ENCODE assay signal across 10 cellular contexts in the genomic region with DNA sequence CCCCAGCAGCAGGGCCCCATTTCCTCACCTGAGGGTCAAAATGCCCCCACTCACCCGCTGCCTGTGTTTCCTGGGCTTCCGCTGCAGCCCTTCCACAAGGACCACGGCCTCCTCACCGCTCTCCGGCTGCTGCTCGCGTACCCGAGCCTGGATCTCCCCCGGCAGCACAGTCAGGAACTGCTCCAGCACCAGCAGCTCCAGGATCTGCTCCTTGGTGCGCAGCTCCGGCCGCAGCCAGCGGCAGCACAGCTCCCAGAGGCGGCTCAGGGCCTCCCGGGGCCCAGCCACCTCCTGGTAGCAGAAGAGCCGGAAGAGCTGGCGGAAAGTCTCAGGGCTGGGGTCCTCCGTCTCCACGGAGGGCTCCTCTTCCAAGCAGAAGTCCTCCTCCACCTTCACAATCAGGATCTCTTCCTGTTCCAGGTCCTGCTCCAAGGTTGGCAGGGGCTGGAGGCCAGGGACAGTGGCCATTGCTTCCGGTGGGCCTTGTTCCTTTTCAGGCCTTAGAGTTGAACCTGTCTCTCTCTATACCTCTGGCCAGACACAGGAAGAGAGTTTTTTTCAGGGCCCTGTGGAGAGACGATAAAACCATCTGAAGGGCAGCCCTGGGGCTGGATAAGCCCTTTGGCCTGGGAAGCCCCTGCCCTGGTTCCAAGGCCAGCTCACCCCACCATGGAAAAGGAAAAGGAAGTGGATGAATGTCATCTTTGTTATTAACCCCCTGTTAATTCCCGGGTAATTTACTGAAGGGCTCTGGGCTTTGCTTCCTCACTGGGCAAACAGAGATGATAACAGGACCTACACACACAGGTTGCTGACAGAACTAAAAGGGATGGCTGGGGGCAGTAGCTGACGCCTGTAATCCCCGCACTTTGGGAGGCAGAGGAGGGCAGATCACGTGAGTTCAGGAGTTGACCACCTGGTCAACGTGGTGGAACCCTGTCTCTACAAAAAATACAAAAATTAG. TPM values are rescaled to one million over a fixed set of nuclear protein-coding genes. Genes with fewer than 3 reads are reported as not detected.
DNase-seq lines count a peak whose midpoint lies in the region; ATAC-seq, FAIRE-seq and TF ChIP-seq lines count a peak whose summit lies in the region.
"Had no signal": no experiment of that assay in that cellular context is flagged by ENCODE, and none has a peak within 500 bp of the region (broad histone marks: within the 10 kb centered on the region; RNA-seq: fewer than 3 reads in every experiment).

No MANE protein-coding gene starts in this region.

- H3K9me3 ChIP-seq in CD8-positive, alpha-beta memory T cell (ENCODE audit: low read length) = no peaks in the 10 kb centered on the region
- H3K9me3 ChIP-seq in PC-3 (ENCODE audit: low read length) = no peaks in the 10 kb centered on the region
- no peaks in the 10 kb centered on the region for H3K9me3 ChIP-seq in endothelial cell of umbilical vein (replicated peaks; ENCODE audit: control insufficient read depth, insufficient read depth, low read length)
- H3K9me3 ChIP-seq in neutrophil = no peaks in the 10 kb centered on the region

- H3K36me3 ChIP-seq in CD8-positive, alpha-beta memory T cell (ENCODE audit: insufficient read depth, low read length) = peaks cover 10% of the 10 kb centered on the region
- H3K36me3 ChIP-seq in PC-3 (ENCODE audit: low read depth, low read length) (no peaks in the 10 kb centered on the region), endothelial cell of umbilical vein (ENCODE audit: control insufficient read depth in 2 of 2, extremely low read depth in 1 of 2, insufficient read depth in 2 of 2, low read length in 2 of 2) (peaks cover 5 to 26% of the 10 kb centered on the region in 2 experiments), neutrophil (peaks cover 21% of the 10 kb centered on the region)

- peak overlapping the region; percentile 83 to 98 (median 88) for H3K27ac Mint-ChIP-seq in CD8-positive, alpha-beta memory T cell

- intact Hi-C loops in PC-3 (cut with micrococcal nuclease) = no loop called here
- intact Hi-C loops in endothelial cell of umbilical vein (cut with micrococcal nuclease) = loop anchor here (2.0 kb wide), 1 partner anchor 191 kb away; no protein-coding TSS in a partner anchor

- ATAC-seq in PC-3 = no peak
- no peak for ATAC-seq in HG02763 (IDR thresholded peaks at IDR 0.05; ENCODE audit: unreplicated experiment)
- ATAC-seq in HG02678 (IDR thresholded peaks at IDR 0.05; ENCODE audit: unreplicated experiment) = no peak

- peak overlapping the region; percentile 81 to 99 (median 86) for H3K4me3 Mint-ChIP-seq in CD8-positive, alpha-beta memory T cell

- peaks cover 24% of the 10 kb centered on the region for H3K4me1 ChIP-seq in CD8-positive, alpha-beta memory T cell (ENCODE audit: insufficient read depth, low read length)
- H3K4me1 ChIP-seq in PC-3 (ENCODE audit: insufficient read depth, low read length) (peaks cover 15% of the 10 kb centered on the region), endothelial cell of umbilical vein (ENCODE audit: control insufficient read depth, extremely low read depth, insufficient read depth, low read length) (peaks cover 15% of the 10 kb centered on the region), neutrophil (ENCODE audit: control insufficient read depth in 1 of 2, insufficient read depth in 1 of 2, low read depth in 1 of 2, low read length in 1 of 2) (peaks cover 32 to 33% of the 10 kb centered on the region in 2 experiments)

- DNase-seq in CD8-positive, alpha-beta memory T cell = no peak
- DNase-seq in PC-3 (no peak), endothelial cell of umbilical vein (ENCODE audit: low read depth, low spot score) (no peak), NCI-H1694 treated with DMSO at 0.1 percent for 48 hours (lab: John Stamatoyannopoulos, UW) (no peak), DMS153 treated with DMSO at 0.1 percent for 48 hours (lab: John Stamatoyannopoulos, UW; ENCODE audit: unreplicated experiment) (no peak)
- DNase-seq: SHP77 treated with DMSO at 0.1 percent for 48 hours had no signal

- dilution Hi-C loops in endothelial cell of umbilical vein (cut with MboI; ENCODE audit: extremely low pct_ligation_motif_present, low sequenced_read_pairs) = no loop called here

- POLR2A ChIA-PET in CD8-positive, alpha-beta memory T cell (lab: Charles Lee) = interaction anchor here (4.1 kb wide), 1 partner anchor 31 kb away, joined by 27 read pairs; a partner anchor contains a TSS
- POLR2A ChIA-PET in PC-3 (lab: Charles Lee; ENCODE audit: unreplicated experiment) (no interaction called here), endothelial cell of umbilical vein (lab: Charles Lee) (interaction anchor here (1.0 kb wide), 1 partner anchor 31 kb away, joined by 4 read pairs; a partner anchor contains a TSS)

- H3K4me1 Mint-ChIP-seq in CD8-positive, alpha-beta memory T cell = peaks cover 23 to 39% (median 35%) of the 10 kb centered on the region in 3 donors

- H3K9ac ChIP-seq in PC-3 (ENCODE audit: low read length) = peak overlapping the region; percentile 98
- H3K9ac ChIP-seq in endothelial cell of umbilical vein (replicated peaks; ENCODE audit: extremely low read depth, insufficient read depth, low read length) = peak overlapping the region; percentile 77

- H3K9me1 ChIP-seq in endothelial cell of umbilical vein (replicated peaks; ENCODE audit: control insufficient read depth, extremely low read depth, insufficient read depth, low read length) = no peaks in the 10 kb centered on the region

- TSS peak; percentile 41 for BruUV-seq in PC-3 (replicated peaks; lab: Mats Ljungman, UMichigan)
- no TSS peak for BruUV-seq in endothelial cell of umbilical vein (replicated peaks; lab: Mats Ljungman, UMichigan)

- H3K27ac ChIP-seq in CD8-positive, alpha-beta memory T cell (ENCODE audit: low read depth, low read length) = peak overlapping the region; percentile 64
- H3K27ac ChIP-seq in PC-3 (ENCODE audit: low read length) (no peak overlapping the region), endothelial cell of umbilical vein (ENCODE audit: insufficient read depth, low read depth, low read length) (peak overlapping the region; percentile 30), neutrophil (no peak overlapping the region)

- H4K20me1 ChIP-seq in PC-3 (ENCODE audit: low read length) = no peaks in the 10 kb centered on the region
- no peaks in the 10 kb centered on the region for H4K20me1 ChIP-seq in endothelial cell of umbilical vein (replicated peaks; ENCODE audit: control insufficient read depth, extremely low read depth, insufficient read depth, low read length)

- peaks cover 0 to 1% of the 10 kb centered on the region in 2 donors for H3K27me3 Mint-ChIP-seq in CD8-positive, alpha-beta memory T cell

- H3K79me2 ChIP-seq in PC-3 (ENCODE audit: low read length) = peaks cover 20% of the 10 kb centered on the region
- H3K79me2 ChIP-seq in endothelial cell of umbilical vein (ENCODE audit: control insufficient read depth, insufficient read depth, low read length) = peaks cover 12% of the 10 kb centered on the region

- H2AFZ ChIP-seq in PC-3 (ENCODE audit: low read length) (0 out of 2 replicates have a peak overlapping the region, but pooled peaks have one; percentile 95), endothelial cell of umbilical vein (ENCODE audit: low read depth, low read length) (no peak overlapping the region)

- no peak for TF ChIP-seq CTCF in PC-3 (conservative IDR thresholded peaks at IDR 0.05; ENCODE audit: low read depth, low read length)
- no peak for TF ChIP-seq CTCF in endothelial cell of umbilical vein (IDR thresholded peaks at IDR 0.05; ENCODE audit: extremely low read depth in 1 of 2, insufficient read depth in 1 of 2, low read depth in 1 of 2, low read length in 2 of 2)
- TF ChIP-seq CTCF in neutrophil (IDR thresholded peaks at IDR 0.05) = no peak

- peak overlapping the region; percentile 95 for H3K4me3 ChIP-seq in CD8-positive, alpha-beta memory T cell (ENCODE audit: low read length)
- peak overlapping the region; percentile 95 for H3K4me3 ChIP-seq in PC-3 (ENCODE audit: low read length)
- peak overlapping the region; percentile 46 to 98 (median 55) for H3K4me3 ChIP-seq in endothelial cell of umbilical vein (replicated peaks in 1 of 3; ENCODE audit: insufficient read depth in 1 of 3, low read depth in 1 of 3, low read length in 3 of 3)
- peak overlapping the region; percentile 80 to 97 for H3K4me3 ChIP-seq in neutrophil (ENCODE audit: low read depth in 1 of 2, low read length in 1 of 2)

- no peak for FAIRE-seq in endothelial cell of umbilical vein (lab: Jason Lieb, UNC)

- CTCF ChIA-PET in CD8-positive, alpha-beta memory T cell (lab: Charles Lee) = interaction anchor here (1.1 to 2.3 kb wide), 2 partner anchors 31 kb away, joined by 4 to 8 read pairs; a partner anchor contains a TSS
- CTCF ChIA-PET in PC-3 (lab: Charles Lee) = no interaction called here
- CTCF ChIA-PET in endothelial cell of umbilical vein (lab: Charles Lee) = no interaction called here

- H3K9me2 ChIP-seq in PC-3 (replicated peaks; ENCODE audit: low read length) = no peaks in the 10 kb centered on the region

- no peaks in the 10 kb centered on the region for H3F3A ChIP-seq in PC-3 (ENCODE audit: low read length, unreplicated experiment)

- H3K4me2 ChIP-seq in PC-3 (ENCODE audit: low read length) = peak overlapping the region; percentile 94
- peak overlapping the region; percentile 85 for H3K4me2 ChIP-seq in endothelial cell of umbilical vein (ENCODE audit: insufficient read depth, low read length)

- no peak for TF ChIP-seq POLR2A in endothelial cell of umbilical vein (IDR thresholded peaks at IDR 0.05; ENCODE audit: low read depth, low read length)

- H3K36me3 Mint-ChIP-seq in CD8-positive, alpha-beta memory T cell = peaks cover 0 to 46% (median 2%) of the 10 kb centered on the region in 3 donors

- no peaks in the 10 kb centered on the region for H3K9me3 Mint-ChIP-seq in CD8-positive, alpha-beta memory T cell

- H3K27me3 ChIP-seq in CD8-positive, alpha-beta memory T cell (ENCODE audit: insufficient read depth, low read length, poor library complexity, severe bottlenecking) = no peaks in the 10 kb centered on the region
- no peaks in the 10 kb centered on the region for H3K27me3 ChIP-seq in PC-3 (ENCODE audit: low read length)
- no peaks in the 10 kb centered on the region for H3K27me3 ChIP-seq in endothelial cell of umbilical vein (ENCODE audit: control insufficient read depth in 2 of 2, insufficient read depth in 2 of 2, low read length in 2 of 2)
- H3K27me3 ChIP-seq in neutrophil = no peaks in the 10 kb centered on the region

RNA-seq across cellular contexts. Expression of a gene that starts 1.2 kb away (rescaled TPM):
- total RNA-seq in CD8-positive, alpha-beta memory T cell = 10 to 100 TPM; 12.7 to 13.7 TPM
- polyA plus RNA-seq in CD8-positive, alpha-beta memory T cell = 15.2 TPM
- 8.6 and 10.4 TPM in 2 replicates for total RNA-seq in PC-3 (2014; rRNA removed)
- total RNA-seq in endothelial cell of umbilical vein = 12.2 and 13.5 TPM in 2 replicates
- 8.6 and 12.8 TPM in 2 replicates for polyA plus RNA-seq in endothelial cell of umbilical vein
- polyA plus RNA-seq in endothelial cell of umbilical vein (2011; cell fraction: cytosol; rRNA removed) = 5.2 and 6.2 TPM in 2 replicates
- polyA plus RNA-seq in endothelial cell of umbilical vein (2011; cell fraction: nucleus; rRNA removed) = 13.1 and 14.2 TPM in 2 replicates
- 4.7 and 5.1 TPM in 2 replicates for polyA plus RNA-seq in endothelial cell of umbilical vein (2012)
- polyA minus RNA-seq in endothelial cell of umbilical vein = 6.4 and 10.3 TPM in 2 replicates
- polyA minus RNA-seq in endothelial cell of umbilical vein (2011; cell fraction: cytosol; rRNA and poly(A)+ RNA removed) = 6.5 TPM
- polyA minus RNA-seq in endothelial cell of umbilical vein (2011; cell fraction: nucleus; rRNA and poly(A)+ RNA removed) = 5.6 and 7.4 TPM in 2 replicates

RNA-seq across cellular contexts. Expression of a gene that starts 22.4 kb away (rescaled TPM):
- not detected for total RNA-seq in CD8-positive, alpha-beta memory T cell
- polyA plus RNA-seq in CD8-positive, alpha-beta memory T cell = not detected
- total RNA-seq in PC-3 (2014; rRNA removed) (not detected in 2 replicates), endothelial cell of umbilical vein (not detected in 2 replicates)
- not detected in 2 replicates for polyA plus RNA-seq in endothelial cell of umbilical vein
- not detected in 2 replicates for polyA plus RNA-seq in endothelial cell of umbilical vein (2011; cell fraction: cytosol; rRNA removed)
- polyA plus RNA-seq in endothelial cell of umbilical vein (2011; cell fraction: nucleus; rRNA removed) = 0.45 TPM in 1 of 2 replicates, not detected in the other
- not detected in 2 replicates for polyA plus RNA-seq in endothelial cell of umbilical vein (2012)
- not detected in 2 replicates for polyA minus RNA-seq in endothelial cell of umbilical vein
- polyA minus RNA-seq in endothelial cell of umbilical vein (2011; cell fraction: cytosol; rRNA and poly(A)+ RNA removed) = not detected
- polyA minus RNA-seq in endothelial cell of umbilical vein (2011; cell fraction: nucleus; rRNA and poly(A)+ RNA removed) = not detected in 2 replicates
- total RNA-seq: lung microvascular endothelial cell had no signal

RNA-seq across cellular contexts. Expression of a gene that starts 29.4 kb away (rescaled TPM):
- total RNA-seq in CD8-positive, alpha-beta memory T cell = not detected
- not detected for polyA plus RNA-seq in CD8-positive, alpha-beta memory T cell
- total RNA-seq in PC-3 (2014; rRNA removed) (not detected in 2 replicates), endothelial cell of umbilical vein (not detected in 2 replicates)
- polyA plus RNA-seq in endothelial cell of umbilical vein = not detected in 2 replicates
- not detected in 2 replicates for polyA plus RNA-seq in endothelial cell of umbilical vein (2011; cell fraction: cytosol; rRNA removed)
- polyA plus RNA-seq in endothelial cell of umbilical vein (2011; cell fraction: nucleus; rRNA removed) = not detected in 2 replicates
- not detected in 2 replicates for polyA plus RNA-seq in endothelial cell of umbilical vein (2012)
- polyA minus RNA-seq in endothelial cell of umbilical vein = not detected in 2 replicates
- not detected for polyA minus RNA-seq in endothelial cell of umbilical vein (2011; cell fraction: cytosol; rRNA and poly(A)+ RNA removed)
- polyA minus RNA-seq in endothelial cell of umbilical vein (2011; cell fraction: nucleus; rRNA and poly(A)+ RNA removed) = not detected in 2 replicates
- total RNA-seq: lung microvascular endothelial cell had no signal

RNA-seq across cellular contexts. Expression of a gene that starts 31.5 kb away (rescaled TPM):
- total RNA-seq in CD8-positive, alpha-beta memory T cell = under 1 TPM; 0.15 to 0.31 TPM
- 0.35 TPM for polyA plus RNA-seq in CD8-positive, alpha-beta memory T cell
- total RNA-seq in PC-3 (2014; rRNA removed) (0.58 and 1.2 TPM in 2 replicates), endothelial cell of umbilical vein (1.0 TPM in 1 of 2 replicates, not detected in the other)
- 0.49 and 0.58 TPM in 2 replicates for polyA plus RNA-seq in endothelial cell of umbilical vein
- polyA plus RNA-seq in endothelial cell of umbilical vein (2011; cell fraction: cytosol; rRNA removed) = 0.49 and 0.61 TPM in 2 replicates
- polyA plus RNA-seq in endothelial cell of umbilical vein (2011; cell fraction: nucleus; rRNA removed) = 0.07 and 0.17 TPM in 2 replicates
- 0.30 and 0.52 TPM in 2 replicates for polyA plus RNA-seq in endothelial cell of umbilical vein (2012)
- polyA minus RNA-seq in endothelial cell of umbilical vein = 0.24 and 1.00 TPM in 2 replicates
- polyA minus RNA-seq in endothelial cell of umbilical vein (2011; cell fraction: cytosol; rRNA and poly(A)+ RNA removed) = not detected
- not detected in 2 replicates for polyA minus RNA-seq in endothelial cell of umbilical vein (2011; cell fraction: nucleus; rRNA and poly(A)+ RNA removed)

RNA-seq across cellular contexts. Expression of a gene that starts 31.7 kb away (rescaled TPM):
- total RNA-seq in CD8-positive, alpha-beta memory T cell = 10 to 100 TPM; 16.9 to 18.5 TPM
- polyA plus RNA-seq in CD8-positive, alpha-beta memory T cell = 4.3 TPM
- total RNA-seq in PC-3 (2014; rRNA removed) (22.6 and 25.1 TPM in 2 replicates), endothelial cell of umbilical vein (22.5 and 24.0 TPM in 2 replicates)
- polyA plus RNA-seq in endothelial cell of umbilical vein = 13.9 and 14.2 TPM in 2 replicates
- polyA plus RNA-seq in endothelial cell of umbilical vein (2011; cell fraction: cytosol; rRNA removed) = 7.1 and 10.2 TPM in 2 replicates
- 64.7 and 66.4 TPM in 2 replicates for polyA plus RNA-seq in endothelial cell of umbilical vein (2011; cell fraction: nucleus; rRNA removed)
- 5.7 and 9.6 TPM in 2 replicates for polyA plus RNA-seq in endothelial cell of umbilical vein (2012)
- 22.7 and 26.9 TPM in 2 replicates for polyA minus RNA-seq in endothelial cell of umbilical vein
- 7.1 TPM for polyA minus RNA-seq in endothelial cell of umbilical vein (2011; cell fraction: cytosol; rRNA and poly(A)+ RNA removed)
- polyA minus RNA-seq in endothelial cell of umbilical vein (2011; cell fraction: nucleus; rRNA and poly(A)+ RNA removed) = 28.4 and 29.0 TPM in 2 replicates

Comparison
In these comparisons a context has a peak if more than half of its experiments do, and no peak if none do; other contexts are left out.
1. H3K27ac ChIP-seq: peak in CD8-positive, alpha-beta memory T cell (single experiment) and endothelial cell of umbilical vein (single experiment); none in PC-3 (single experiment) and neutrophil (single experiment).
2. Peak in every context shown above with its lines, with median percentiles within 50 percentile points of each other: H3K4me3 ChIP-seq.